Comparison of ENCODE assay signal across 18 cellular contexts in genomic region chr7:95668504-95669018, GRCh38.
DNase-seq lines count a peak whose midpoint lies in the region; ATAC-seq and TF ChIP-seq lines count a peak whose summit lies in the region.
"Had no signal": no experiment of that assay in that cellular context is flagged by ENCODE, and none has a peak within 500 bp of the region (broad histone marks: within the 10 kb centered on the region; RNA-seq: fewer than 3 reads in every experiment).

No MANE protein-coding gene starts in this region.

- H3K27ac ChIP-seq in KMS-11 (no peak overlapping the region), neural progenitor cell (no peak overlapping the region)
- H3K27ac ChIP-seq: BLaER1 treated with 17β-estradiol and CSF1 and Interleukin-3, amounts not matched to agents 10 nM and 100 nM had no signal

- TF ChIP-seq CTCF in KMS-11 (conservative IDR thresholded peaks at IDR 0.05; ENCODE audit: low read depth, low read length): no peak
- TF ChIP-seq CTCF in neural progenitor cell (IDR thresholded peaks at IDR 0.05): no peak

- peak; percentile 43 for DNase-seq in DMS153 (lab: John Stamatoyannopoulos, UW)
- DNase-seq in neural progenitor cell (ENCODE audit: low spot score): no peak
- no peak for DNase-seq in HPDE6-E6E7 (ENCODE audit: extremely low spot score)
- DNase-seq in NCI-H446 (lab: John Stamatoyannopoulos, UW): no peak
- DNase-seq: Calu3; CD8-positive, alpha-beta T cell; GOT3; H7; HFFc6 had no signal

- H4K20me1 ChIP-seq in KMS-11 (ENCODE audit: insufficient read depth) (no peaks in the 10 kb centered on the region), neural progenitor cell (ENCODE audit: low read depth) (no peaks in the 10 kb centered on the region)
- H4K20me1 ChIP-seq: BLaER1 treated with 17β-estradiol and CSF1 and Interleukin-3, amounts not matched to agents 10 nM and 100 nM had no signal

- no peak overlapping the region for H3K27ac Mint-ChIP-seq in neural progenitor cell
- H3K27ac Mint-ChIP-seq: B cell; CD8-positive, alpha-beta T cell; HFFc6; IgD-negative memory B cell had no signal

- H3K9ac ChIP-seq in KMS-11: no peak overlapping the region
- peak overlapping the region; percentile 26 for H3K9ac ChIP-seq in endocrine pancreas (ENCODE audit: control insufficient read depth, insufficient read depth, low read length)
- no peak overlapping the region for H3K9ac ChIP-seq in neural progenitor cell
- H3K9ac ChIP-seq: BLaER1 treated with 17β-estradiol and CSF1 and Interleukin-3, amounts not matched to agents 10 nM and 100 nM had no signal

- ATAC-seq in activated CD4-positive, CD25-positive, alpha-beta regulatory T cell treated with anti-CD3 and anti-CD28 coated beads, Interleukin-2, amount 50 U/mL, for 24 hours: no peak
- ATAC-seq in GM19351 (IDR thresholded peaks at IDR 0.05; ENCODE audit: unreplicated experiment): no peak
- ATAC-seq: CD8-positive, alpha-beta T cell; HCT116; HepG2 had no signal

- H3K4me3 Mint-ChIP-seq in neural progenitor cell: no peak overlapping the region
- H3K4me3 Mint-ChIP-seq: B cell; CD8-positive, alpha-beta T cell; HFFc6; IgD-negative memory B cell had no signal

- H3K4me1 ChIP-seq in KMS-11 (ENCODE audit: low read depth, poor library complexity, severe bottlenecking) (peaks cover 21% of the 10 kb centered on the region), endocrine pancreas (ENCODE audit: control insufficient read depth, insufficient read depth, low read length) (peaks cover 23% of the 10 kb centered on the region), neural progenitor cell (no peaks in the 10 kb centered on the region)
- H3K4me1 ChIP-seq: BLaER1 treated with 17β-estradiol and CSF1 and Interleukin-3, amounts not matched to agents 10 nM and 100 nM had no signal

- H3K4me1 Mint-ChIP-seq in neural progenitor cell: no peaks in the 10 kb centered on the region

- H3K27me3 ChIP-seq in KMS-11 (ENCODE audit: insufficient read depth, low read depth) (no peaks in the 10 kb centered on the region), endocrine pancreas (ENCODE audit: control insufficient read depth, insufficient read depth, low read length) (no peaks in the 10 kb centered on the region), neural progenitor cell (no peaks in the 10 kb centered on the region)
- H3K27me3 ChIP-seq: BLaER1 treated with 17β-estradiol and CSF1 and Interleukin-3, amounts not matched to agents 10 nM and 100 nM had no signal

- no peak overlapping the region for H2AFZ ChIP-seq in KMS-11 (ENCODE audit: low read depth)
- peak overlapping the region; percentile 32 for H2AFZ ChIP-seq in neural progenitor cell (replicated peaks)

- no peaks in the 10 kb centered on the region for H3K27me3 Mint-ChIP-seq in neural progenitor cell (ENCODE audit: insufficient read depth, low read depth)
- H3K27me3 Mint-ChIP-seq: IgD-negative memory B cell had no signal

- H3K4me3 ChIP-seq in KMS-11 (IDR thresholded peaks at IDR 0.05; ENCODE audit: insufficient read depth, low read depth, low read length) (no peak overlapping the region), endocrine pancreas (ENCODE audit: control insufficient read depth, insufficient read depth, low read length) (peak overlapping the region; percentile 68), neural progenitor cell (no peak overlapping the region)
- H3K4me3 ChIP-seq: BLaER1 treated with 17β-estradiol and CSF1 and Interleukin-3, amounts not matched to agents 10 nM and 100 nM had no signal

- H3K36me3 ChIP-seq in KMS-11 (ENCODE audit: insufficient read depth) (no peaks in the 10 kb centered on the region), endocrine pancreas (ENCODE audit: control insufficient read depth, insufficient read depth, low read length) (no peaks in the 10 kb centered on the region), neural progenitor cell (no peaks in the 10 kb centered on the region)
- H3K36me3 ChIP-seq: BLaER1 treated with 17β-estradiol and CSF1 and Interleukin-3, amounts not matched to agents 10 nM and 100 nM had no signal

- H3F3A ChIP-seq in neural progenitor cell (ENCODE audit: low read depth): no peaks in the 10 kb centered on the region

- H3K4me2 ChIP-seq in KMS-11 (peak overlapping the region; percentile 28; the same call in 1 of the 2 replicates), neural progenitor cell (no peak overlapping the region)
- H3K4me2 ChIP-seq: BLaER1 treated with 17β-estradiol and CSF1 and Interleukin-3, amounts not matched to agents 10 nM and 100 nM had no signal

- H3K9me3 ChIP-seq in endocrine pancreas (ENCODE audit: control insufficient read depth, low read length) (no peaks in the 10 kb centered on the region), neural progenitor cell (ENCODE audit: low read depth) (no peaks in the 10 kb centered on the region)

- no peaks in the 10 kb centered on the region for H3K9me3 Mint-ChIP-seq in neural progenitor cell
- H3K9me3 Mint-ChIP-seq: HFFc6 had no signal

- H3K79me2 ChIP-seq in KMS-11 (ENCODE audit: insufficient read depth, low read depth) (no peaks in the 10 kb centered on the region), neural progenitor cell (ENCODE audit: low read depth) (no peaks in the 10 kb centered on the region)

- no peaks in the 10 kb centered on the region for H3K36me3 Mint-ChIP-seq in neural progenitor cell
- H3K36me3 Mint-ChIP-seq: CD8-positive, alpha-beta T cell had no signal
